In the genomic region with DNA sequence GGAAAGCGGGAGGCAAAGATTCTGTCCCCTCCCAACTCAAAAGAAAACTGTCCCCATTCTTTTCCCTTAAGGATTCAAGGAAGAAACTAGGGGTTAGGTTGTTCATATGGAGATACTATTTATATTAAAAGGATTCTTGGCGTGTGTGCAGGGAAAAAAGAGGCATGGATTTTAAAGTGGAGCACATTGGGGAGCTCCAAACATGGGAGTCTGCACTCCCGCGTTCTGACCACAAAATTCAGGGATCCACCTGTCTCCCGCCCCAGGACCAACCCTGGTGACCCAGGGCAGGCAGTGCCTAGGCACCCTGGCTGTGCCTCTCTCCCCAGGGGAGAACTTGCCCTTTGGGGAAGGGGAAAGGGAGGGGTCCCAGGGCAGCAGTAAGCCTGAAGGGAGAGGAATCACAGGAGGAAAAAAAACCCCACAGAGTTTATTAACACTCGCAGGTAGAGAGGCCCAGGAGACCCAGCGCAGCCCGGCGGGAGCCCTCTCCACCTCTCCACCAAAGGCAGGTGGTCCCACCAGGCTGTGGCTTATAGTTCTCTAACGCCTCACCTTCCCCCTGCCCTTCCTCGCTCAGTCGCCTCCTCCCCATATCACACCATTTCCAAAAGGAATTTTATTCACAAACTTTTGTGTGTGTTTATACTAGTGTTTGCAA, we compare ENCODE assay signal across 9 cellular contexts. TPM values are rescaled to one million over a fixed set of nuclear protein-coding genes. Genes with fewer than 3 reads are reported as not detected.
DNase-seq lines count a peak whose midpoint lies in the region; ATAC-seq, FAIRE-seq and TF ChIP-seq lines count a peak whose summit lies in the region.
"Had no signal": no experiment of that assay in that cellular context is flagged by ENCODE, and none has a peak within 500 bp of the region (broad histone marks: within the 10 kb centered on the region; RNA-seq: fewer than 3 reads in every experiment).

No MANE protein-coding gene starts in this region.

- no peak for TF ChIP-seq EP300 in gastroesophageal sphincter (IDR thresholded peaks at IDR 0.05)

- no peak for TF ChIP-seq POLR2A in gastroesophageal sphincter (IDR thresholded peaks at IDR 0.05)
- TF ChIP-seq POLR2A in H54 (IDR thresholded peaks at IDR 0.05; ENCODE audit: low read depth, low read length): no peak

- intact Hi-C loops in activated CD4-positive, alpha-beta T cell treated with anti-CD3 and anti-CD28 coated beads for 36 hours (cut with DNase I, micrococcal nuclease): loop anchor here (5.0 to 10.0 kb wide), 6 partner anchors 212 to 1856 kb away; no protein-coding TSS in a partner anchor

- H3K9me3 Mint-ChIP-seq in activated CD4-positive, alpha-beta T cell treated with anti-CD3 and anti-CD28 coated beads for 36 hours (ENCODE audit: low read depth): no peaks in the 10 kb centered on the region
- H3K9me3 Mint-ChIP-seq in WTC11: no peaks in the 10 kb centered on the region
- H3K9me3 Mint-ChIP-seq in stimulated activated naive CD8-positive, alpha-beta T cell treated with anti-CD3 and anti-CD28 coated beads, Interleukin-15, amount 100 ng/mL, for 72 hours: no peaks in the 10 kb centered on the region

- no peak for TF ChIP-seq CTCF in WTC11 (IDR thresholded peaks at IDR 0.05)
- no peak for TF ChIP-seq CTCF in gastroesophageal sphincter (IDR thresholded peaks at IDR 0.05)

- H3K27me3 Mint-ChIP-seq in activated CD4-positive, alpha-beta T cell treated with anti-CD3 and anti-CD28 coated beads for 36 hours: peaks cover 11% of the 10 kb centered on the region
- H3K27me3 Mint-ChIP-seq in WTC11 (ENCODE audit: low read depth): peaks cover 83% of the 10 kb centered on the region
- peaks cover 33% of the 10 kb centered on the region for H3K27me3 Mint-ChIP-seq in stimulated activated naive CD8-positive, alpha-beta T cell treated with anti-CD3 and anti-CD28 coated beads, Interleukin-15, amount 100 ng/mL, for 72 hours

- no peaks in the 10 kb centered on the region for H3K9me3 ChIP-seq in gastroesophageal sphincter

- H3K4me1 Mint-ChIP-seq in activated CD4-positive, alpha-beta T cell treated with anti-CD3 and anti-CD28 coated beads for 36 hours: peaks cover 34% of the 10 kb centered on the region
- H3K4me1 Mint-ChIP-seq in WTC11: peaks cover 55% of the 10 kb centered on the region
- H3K4me1 Mint-ChIP-seq in stimulated activated naive CD8-positive, alpha-beta T cell treated with anti-CD3 and anti-CD28 coated beads, Interleukin-15, amount 100 ng/mL, for 72 hours: peaks cover 41% of the 10 kb centered on the region

- H3K27ac ChIP-seq in gastroesophageal sphincter: peak overlapping the region; percentile 2 to 100 (median 97)

- H3K4me3 Mint-ChIP-seq in activated CD4-positive, alpha-beta T cell treated with anti-CD3 and anti-CD28 coated beads for 36 hours: peak overlapping the region; percentile 100
- peak overlapping the region; percentile 83 for H3K4me3 Mint-ChIP-seq in WTC11
- H3K4me3 Mint-ChIP-seq in stimulated activated naive CD8-positive, alpha-beta T cell treated with anti-CD3 and anti-CD28 coated beads, Interleukin-15, amount 100 ng/mL, for 72 hours: peak overlapping the region; percentile 96 to 99

- H3K4me3 ChIP-seq in gastroesophageal sphincter: peak overlapping the region; percentile 77 to 91

- no peak for DNase-seq in activated CD4-positive, alpha-beta T cell treated with anti-CD3 and anti-CD28 coated beads for 36 hours
- DNase-seq in activated CD4-positive, alpha-beta T cell treated with anti-CD3 and anti-CD28 coated beads, Interleukin-2, amount 50 U/mL, for 48 hours: no peak
- DNase-seq in WTC11 (ENCODE audit: low spot score) (no peak), germinal center (ENCODE audit: low spot score) (no peak), H54 (ENCODE audit: insufficient read length, low spot score) (no peak)
- no peak for DNase-seq in stimulated activated naive CD8-positive, alpha-beta T cell treated with anti-CD3 and anti-CD28 coated beads, Interleukin-15, amount 100 ng/mL, for 72 hours
- DNase-seq: KG1 had no signal

- peaks cover 0 to 3% of the 10 kb centered on the region in 2 donors for H3K36me3 ChIP-seq in gastroesophageal sphincter

- peaks cover 0 to 65% (median 15%) of the 10 kb centered on the region in 3 donors for H3K4me1 ChIP-seq in gastroesophageal sphincter

- POLR2A ChIA-PET in activated CD4-positive, alpha-beta T cell treated with anti-CD3 and anti-CD28 coated beads for 36 hours (lab: Charles Lee): no interaction called here
- POLR2A ChIA-PET in WTC11 (lab: Charles Lee): no interaction called here

- peaks cover 16% of the 10 kb centered on the region for H3K36me3 Mint-ChIP-seq in activated CD4-positive, alpha-beta T cell treated with anti-CD3 and anti-CD28 coated beads for 36 hours (ENCODE audit: low read depth)
- no peaks in the 10 kb centered on the region for H3K36me3 Mint-ChIP-seq in WTC11

- no peaks in the 10 kb centered on the region for H3K27me3 ChIP-seq in gastroesophageal sphincter

- CTCF ChIA-PET in activated CD4-positive, alpha-beta T cell treated with anti-CD3 and anti-CD28 coated beads for 36 hours (lab: Charles Lee): interaction anchor here (0.6 kb wide), 1 partner anchor 15 kb away, joined by 3 read pairs; no protein-coding TSS in a partner anchor
- CTCF ChIA-PET in WTC11 (lab: Charles Lee): no interaction called here

- ATAC-seq in activated CD4-positive, alpha-beta T cell treated with anti-CD3 and anti-CD28 coated beads for 36 hours: no peak
- ATAC-seq in WTC11 (no peak), gastroesophageal sphincter (no peak), HG02678 (IDR thresholded peaks at IDR 0.05; ENCODE audit: unreplicated experiment) (no peak)
- ATAC-seq in stimulated activated naive CD8-positive, alpha-beta T cell treated with anti-CD3 and anti-CD28 coated beads, Interleukin-15, amount 100 ng/mL, for 72 hours: no peak

- no peak overlapping the region for H3K27ac Mint-ChIP-seq in activated CD4-positive, alpha-beta T cell treated with anti-CD3 and anti-CD28 coated beads for 36 hours
- no peak overlapping the region for H3K27ac Mint-ChIP-seq in WTC11
- no peak overlapping the region for H3K27ac Mint-ChIP-seq in stimulated activated naive CD8-positive, alpha-beta T cell treated with anti-CD3 and anti-CD28 coated beads, Interleukin-15, amount 100 ng/mL, for 72 hours

- WGBS in gastroesophageal sphincter (ENCODE audit: low coverage in 1 of 2), 2 donors: 29 to 55% methylated on average over 7 to 11 of the region's 12 CpGs

- no peak for FAIRE-seq in H54 (lab: Jason Lieb, UNC)

TF ChIP-seq in WTC11, 78 proteins besides CTCF, POLR2A, EP300 and RAD21:
- TF ChIP-seq SMAD3 (CRISPR knock-in tag; IDR thresholded peaks at IDR 0.05; ENCODE audit: borderline replicate concordance): no peak
- no peak for TF ChIP-seq NFATC4 (CRISPR knock-in tag; IDR thresholded peaks at IDR 0.05)
- no peak for TF ChIP-seq TCF7 (CRISPR knock-in tag; IDR thresholded peaks at IDR 0.05; ENCODE audit: low read depth)
- TF ChIP-seq, protein P1, sequence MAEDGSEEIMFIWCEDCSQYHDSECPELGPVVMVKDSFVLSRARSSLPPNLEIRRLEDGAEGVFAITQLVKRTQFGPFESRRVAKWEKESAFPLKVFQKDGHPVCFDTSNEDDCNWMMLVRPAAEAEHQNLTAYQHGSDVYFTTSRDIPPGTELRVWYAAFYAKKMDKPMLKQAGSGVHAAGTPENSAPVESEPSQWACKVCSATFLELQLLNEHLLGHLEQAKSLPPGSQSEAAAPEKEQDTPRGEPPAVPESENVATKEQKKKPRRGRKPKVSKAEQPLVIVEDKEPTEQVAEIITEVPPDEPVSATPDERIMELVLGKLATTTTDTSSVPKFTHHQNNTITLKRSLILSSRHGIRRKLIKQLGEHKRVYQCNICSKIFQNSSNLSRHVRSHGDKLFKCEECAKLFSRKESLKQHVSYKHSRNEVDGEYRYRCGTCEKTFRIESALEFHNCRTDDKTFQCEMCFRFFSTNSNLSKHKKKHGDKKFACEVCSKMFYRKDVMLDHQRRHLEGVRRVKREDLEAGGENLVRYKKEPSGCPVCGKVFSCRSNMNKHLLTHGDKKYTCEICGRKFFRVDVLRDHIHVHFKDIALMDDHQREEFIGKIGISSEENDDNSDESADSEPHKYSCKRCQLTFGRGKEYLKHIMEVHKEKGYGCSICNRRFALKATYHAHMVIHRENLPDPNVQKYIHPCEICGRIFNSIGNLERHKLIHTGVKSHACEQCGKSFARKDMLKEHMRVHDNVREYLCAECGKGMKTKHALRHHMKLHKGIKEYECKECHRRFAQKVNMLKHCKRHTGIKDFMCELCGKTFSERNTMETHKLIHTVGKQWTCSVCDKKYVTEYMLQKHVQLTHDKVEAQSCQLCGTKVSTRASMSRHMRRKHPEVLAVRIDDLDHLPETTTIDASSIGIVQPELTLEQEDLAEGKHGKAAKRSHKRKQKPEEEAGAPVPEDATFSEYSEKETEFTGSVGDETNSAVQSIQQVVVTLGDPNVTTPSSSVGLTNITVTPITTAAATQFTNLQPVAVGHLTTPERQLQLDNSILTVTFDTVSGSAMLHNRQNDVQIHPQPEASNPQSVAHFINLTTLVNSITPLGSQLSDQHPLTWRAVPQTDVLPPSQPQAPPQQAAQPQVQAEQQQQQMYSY (CRISPR knock-in tag; IDR thresholded peaks at IDR 0.05): peak; percentile 64
- TF ChIP-seq, protein P2, sequence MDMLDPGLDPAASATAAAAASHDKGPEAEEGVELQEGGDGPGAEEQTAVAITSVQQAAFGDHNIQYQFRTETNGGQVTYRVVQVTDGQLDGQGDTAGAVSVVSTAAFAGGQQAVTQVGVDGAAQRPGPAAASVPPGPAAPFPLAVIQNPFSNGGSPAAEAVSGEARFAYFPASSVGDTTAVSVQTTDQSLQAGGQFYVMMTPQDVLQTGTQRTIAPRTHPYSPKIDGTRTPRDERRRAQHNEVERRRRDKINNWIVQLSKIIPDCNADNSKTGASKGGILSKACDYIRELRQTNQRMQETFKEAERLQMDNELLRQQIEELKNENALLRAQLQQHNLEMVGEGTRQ (CRISPR knock-in tag; IDR thresholded peaks at IDR 0.05): no peak
- TF ChIP-seq, protein P3, sequence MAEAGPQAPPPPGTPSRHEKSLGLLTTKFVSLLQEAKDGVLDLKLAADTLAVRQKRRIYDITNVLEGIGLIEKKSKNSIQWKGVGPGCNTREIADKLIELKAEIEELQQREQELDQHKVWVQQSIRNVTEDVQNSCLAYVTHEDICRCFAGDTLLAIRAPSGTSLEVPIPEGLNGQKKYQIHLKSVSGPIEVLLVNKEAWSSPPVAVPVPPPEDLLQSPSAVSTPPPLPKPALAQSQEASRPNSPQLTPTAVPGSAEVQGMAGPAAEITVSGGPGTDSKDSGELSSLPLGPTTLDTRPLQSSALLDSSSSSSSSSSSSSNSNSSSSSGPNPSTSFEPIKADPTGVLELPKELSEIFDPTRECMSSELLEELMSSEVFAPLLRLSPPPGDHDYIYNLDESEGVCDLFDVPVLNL (CRISPR knock-in tag; IDR thresholded peaks at IDR 0.05; ENCODE audit: borderline replicate concordance, low read depth): no peak

RNA-seq across cellular contexts. Expression of a gene that starts 2.2 kb away (rescaled TPM):
- 10 to 100 TPM; 14.4 to 23.3 TPM for total RNA-seq in activated CD4-positive, alpha-beta T cell treated with anti-CD3 and anti-CD28 coated beads for 36 hours
- 11.8 to 13.8 TPM (median 12.8 TPM) in 3 replicates for total RNA-seq in WTC11 (2021)
- 10 to 100 TPM; 24.9 to 46.8 (median 29.6) TPM for total RNA-seq in gastroesophageal sphincter

RNA-seq across cellular contexts. Expression of a gene that starts 3.8 kb away (rescaled TPM):
- total RNA-seq in activated CD4-positive, alpha-beta T cell treated with anti-CD3 and anti-CD28 coated beads for 36 hours: 10 to 100 TPM; 12.0 to 13.4 TPM
- total RNA-seq in WTC11 (2021): 1.7 to 2.9 TPM (median 2.2 TPM) in 3 replicates
- 10 to 100 TPM; 22.3 to 41.7 (median 33.8) TPM for total RNA-seq in gastroesophageal sphincter
